13 cellular contexts compared by ENCODE assay signal in the genomic region with DNA sequence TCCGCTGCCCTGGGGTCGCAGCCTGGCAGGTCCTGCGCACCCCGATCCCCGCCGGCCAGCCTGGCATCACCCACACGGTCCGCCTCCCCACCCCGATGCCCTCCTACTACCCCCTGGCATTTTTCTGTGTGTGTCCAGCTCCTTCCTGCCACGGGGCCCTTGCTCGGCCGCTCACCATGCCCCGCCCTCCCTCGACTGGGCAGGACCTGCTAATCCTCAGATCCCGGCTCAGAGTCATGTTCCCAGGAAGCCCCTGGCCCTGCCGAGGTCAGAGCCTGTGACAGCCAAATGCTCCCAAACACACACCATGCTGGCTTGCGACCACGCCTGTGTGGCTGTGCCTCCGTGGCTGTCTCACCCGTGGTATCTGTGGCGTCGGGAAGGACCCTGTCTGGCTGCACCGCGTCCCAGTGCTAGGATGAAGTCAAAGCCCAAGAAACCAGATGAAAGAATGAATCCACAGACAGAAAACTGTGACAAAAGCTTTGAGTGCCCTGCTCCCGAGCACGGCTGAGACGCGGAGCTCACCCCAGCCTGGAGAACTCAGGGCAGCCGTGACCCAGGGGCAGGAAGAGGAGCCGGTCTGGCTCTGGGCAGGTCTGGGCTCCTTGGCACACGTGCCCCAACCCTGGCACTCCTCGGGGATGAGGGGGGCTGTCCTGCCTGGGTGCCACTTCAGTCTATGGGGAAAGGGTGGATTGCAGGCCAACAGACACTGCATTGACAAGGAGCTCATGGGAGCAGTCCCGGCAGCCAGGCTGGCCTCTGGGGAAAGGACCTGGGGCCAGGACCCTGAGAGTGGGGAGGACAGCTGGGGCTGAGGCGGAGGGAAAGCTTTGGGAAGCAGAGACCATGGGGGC. TPM values are rescaled to one million over a fixed set of nuclear protein-coding genes. Genes with fewer than 3 reads are reported as not detected.
DNase-seq lines count a peak whose midpoint lies in the region; ATAC-seq, FAIRE-seq and TF ChIP-seq lines count a peak whose summit lies in the region.
"Had no signal": no experiment of that assay in that cellular context is flagged by ENCODE, and none has a peak within 500 bp of the region (broad histone marks: within the 10 kb centered on the region; RNA-seq: fewer than 3 reads in every experiment).

No MANE protein-coding gene starts in this region.

- DNase-seq in A549 (ENCODE audit: low read depth in 1 of 2, low spot score in 1 of 2) (no peak), NCI-H82 treated with DMSO at 0.1 percent for 48 hours (lab: John Stamatoyannopoulos, UW; ENCODE audit: unreplicated experiment) (peak; percentile 25), GM12878 (ENCODE audit: low read depth, low spot score) (no peak), mesenchymal stem cell (no peak), tibial artery (no peak), sigmoid colon (no peak), nucleus accumbens (lab: John Stamatoyannopoulos, UW) (no peak)
- DNase-seq: activated T-cell treated with anti-CD3 and anti-CD28 coated beads, Interleukin-2, amount 50 U/mL, for 4 hours; DND-41; occipital lobe; spleen had no signal

- H2BK120ac ChIP-seq in mesenchymal stem cell (ENCODE audit: low read depth, low read length), result no peak overlapping the region

- POLR2A ChIA-PET in A549 (lab: Yijun Ruan, JAX), result no interaction called here
- POLR2A ChIA-PET in GM12878 (lab: Charles Lee), result interaction anchor here (1.4 kb wide), 1 partner anchor 30 kb away, joined by 4 read pairs; no protein-coding TSS in a partner anchor

- CTCF ChIA-PET in A549 (lab: Yijun Ruan, JAX), result interaction anchor here (1.1 to 1.7 kb wide), 4 partner anchors 9 to 187 kb away, joined by 3 to 5 read pairs (median 4); no protein-coding TSS in a partner anchor
- CTCF ChIA-PET in GM12878 (lab: Yijun Ruan, JAX), result interaction anchor here (0.5 to 1.2 kb wide), 2 partner anchors 30 to 119 kb away, joined by 3 to 4 read pairs; no protein-coding TSS in a partner anchor

- H3K14ac ChIP-seq in mesenchymal stem cell (ENCODE audit: low read length in 2 of 2), result no peak overlapping the region

- no peak overlapping the region for H3K18ac ChIP-seq in mesenchymal stem cell (ENCODE audit: low read depth in 1 of 2, low read length in 2 of 2)

- TF ChIP-seq POLR2A in A549 (IDR thresholded peaks at IDR 0.05; ENCODE audit: low read length) (no peak), GM12878 (IDR thresholded peaks at IDR 0.05; ENCODE audit: low read depth, low read length) (no peak), sigmoid colon (IDR thresholded peaks at IDR 0.05) (no peak)

- H4K8ac ChIP-seq in mesenchymal stem cell (ENCODE audit: low read length), result no peak overlapping the region

- no peak overlapping the region for H2BK5ac ChIP-seq in mesenchymal stem cell (ENCODE audit: low read depth, low read length, poor library complexity, severe bottlenecking)

- H3K27ac ChIP-seq in A549, result peak overlapping the region; percentile 88 to 91; a peak in 4 of 6 replicates
- H3K27ac ChIP-seq in GM12878 (ENCODE audit: control insufficient read depth, insufficient read depth), result no peak overlapping the region
- no peak overlapping the region for H3K27ac ChIP-seq in mesenchymal stem cell (ENCODE audit: low read length, poor library complexity, severe bottlenecking)
- no peak overlapping the region for H3K27ac ChIP-seq in tibial artery
- H3K27ac ChIP-seq in sigmoid colon, result peak overlapping the region in 1 of 4 donors; percentile 88

- no peaks in the 10 kb centered on the region for H3K9me3 ChIP-seq in A549
- H3K9me3 ChIP-seq in GM12878 (replicated peaks; ENCODE audit: control insufficient read depth, insufficient read depth, low read length), result no peaks in the 10 kb centered on the region
- no peaks in the 10 kb centered on the region for H3K9me3 ChIP-seq in mesenchymal stem cell (ENCODE audit: control insufficient read depth, low read length)
- no peaks in the 10 kb centered on the region for H3K9me3 ChIP-seq in tibial artery
- no peaks in the 10 kb centered on the region for H3K9me3 ChIP-seq in sigmoid colon
- H3K9me3 ChIP-seq: spleen had no signal

- TF ChIP-seq RAD21 in A549 (conservative IDR thresholded peaks at IDR 0.05 in 1 of 2, IDR thresholded peaks at IDR 0.05 in 1 of 2) (no peak), GM12878 (IDR thresholded peaks at IDR 0.05; ENCODE audit: insufficient read depth, low read depth, low read length) (no peak)

- no peak overlapping the region for H2AFZ ChIP-seq in GM12878 (ENCODE audit: control insufficient read depth, low read depth, low read length)
- no peak overlapping the region for H2AFZ ChIP-seq in mesenchymal stem cell (ENCODE audit: low read depth, low read length)

- H4K20me1 ChIP-seq in GM12878 (ENCODE audit: control insufficient read depth, insufficient read depth), result no peaks in the 10 kb centered on the region

- peak overlapping the region; percentile 21 for H4K91ac ChIP-seq in mesenchymal stem cell (ENCODE audit: low read length)

- TF ChIP-seq CTCF in A549 (IDR thresholded peaks at IDR 0.05), result no peak
- no peak for TF ChIP-seq CTCF in GM12878 (IDR thresholded peaks at IDR 0.05 in 2 of 3, conservative IDR thresholded peaks at IDR 0.05 in 1 of 3; ENCODE audit: control insufficient read depth in 2 of 3, extremely low read depth in 1 of 3, insufficient read depth in 1 of 3, low read depth in 3 of 3, low read length in 3 of 3)
- no peak for TF ChIP-seq CTCF in tibial artery (IDR thresholded peaks at IDR 0.05)
- no peak for TF ChIP-seq CTCF in sigmoid colon (IDR thresholded peaks at IDR 0.05)

- no peaks in the 10 kb centered on the region for H3K79me1 ChIP-seq in mesenchymal stem cell (replicated peaks; ENCODE audit: low read length, poor library complexity, severe bottlenecking)

- no peak overlapping the region for H3K23ac ChIP-seq in mesenchymal stem cell (ENCODE audit: low read length in 2 of 2)

- H3K27me3 ChIP-seq in GM12878 (replicated peaks in 1 of 2; ENCODE audit: control insufficient read depth in 2 of 2, insufficient read depth in 2 of 2, low read length in 1 of 2) (no peaks in the 10 kb centered on the region), mesenchymal stem cell (ENCODE audit: control insufficient read depth in 1 of 2, insufficient read depth in 1 of 2, low read length in 2 of 2) (peaks cover 0 to 6% of the 10 kb centered on the region in 2 experiments), tibial artery (peaks cover 0 to 72% of the 10 kb centered on the region in 2 donors), sigmoid colon (no peaks in the 10 kb centered on the region)
- H3K27me3 ChIP-seq: spleen had no signal

- FAIRE-seq in A549 (lab: Jason Lieb, UNC) (no peak), GM12878 (lab: Jason Lieb, UNC) (no peak)

- H2AK5ac ChIP-seq in mesenchymal stem cell (ENCODE audit: low read length, severe bottlenecking), result peak overlapping the region; percentile 51

- H3K36me3 ChIP-seq in GM12878 (ENCODE audit: control insufficient read depth in 2 of 2, insufficient read depth in 2 of 2, low read length in 1 of 2) (no peaks in the 10 kb centered on the region), mesenchymal stem cell (ENCODE audit: control insufficient read depth in 1 of 2, insufficient read depth in 2 of 2, low read depth in 1 of 2, low read length in 2 of 2) (no peaks in the 10 kb centered on the region), tibial artery (no peaks in the 10 kb centered on the region), sigmoid colon (no peaks in the 10 kb centered on the region)
- H3K36me3 ChIP-seq: spleen had no signal

- BruUV-seq in GM12878 (replicated peaks; lab: Mats Ljungman, UMichigan), result no TSS peak

- TF ChIP-seq EP300 in A549 (IDR thresholded peaks at IDR 0.05), result no peak
- TF ChIP-seq EP300 in GM12878 (IDR thresholded peaks at IDR 0.05; ENCODE audit: borderline replicate concordance in 1 of 2, control insufficient read depth in 1 of 2, low read depth in 2 of 2, low read length in 2 of 2), result no peak
- TF ChIP-seq EP300 in sigmoid colon (IDR thresholded peaks at IDR 0.05), result no peak

- 88% methylated on average over 26 of the region's 34 CpGs for WGBS in A549 (ENCODE audit: missing lambda C conversion rate)
- 92% methylated on average over 25 of the region's 34 CpGs for WGBS in GM12878 (ENCODE audit: insufficient coverage, insufficient replicate concordance, low lambda C conversion rate, missing lambda C conversion rate)
- WGBS in mesenchymal stem cell, result 89% methylated on average over 34 of the region's 34 CpGs
- WGBS in sigmoid colon, 2 donors, result 88 to 92% methylated on average over 34 of the region's 34 CpGs

- RAD21 ChIA-PET in GM12878 (lab: Charles Lee; ENCODE audit: unreplicated experiment), result no interaction called here

- H3K4me3 ChIP-seq in A549, result no peak overlapping the region
- no peak overlapping the region for H3K4me3 ChIP-seq in GM12878
- no peak overlapping the region for H3K4me3 ChIP-seq in mesenchymal stem cell (ENCODE audit: insufficient read depth in 1 of 2, low read depth in 1 of 2, low read length in 2 of 2)
- H3K4me3 ChIP-seq in tibial artery, result no peak overlapping the region
- no peak overlapping the region for H3K4me3 ChIP-seq in sigmoid colon
- H3K4me3 ChIP-seq: spleen had no signal

- ATAC-seq in A549, result no peak
- no peak for ATAC-seq in GM12878
- no peak for ATAC-seq in GM18498 (IDR thresholded peaks at IDR 0.05; ENCODE audit: unreplicated experiment)
- ATAC-seq: activated T-cell treated with anti-CD3 and anti-CD28 coated beads, Interleukin-2, amount 50 U/mL, for 4 hours; left lobe of liver had no signal

- H3K4me2 ChIP-seq in A549 (no peak overlapping the region), GM12878 (ENCODE audit: control insufficient read depth, insufficient read depth) (no peak overlapping the region), mesenchymal stem cell (ENCODE audit: low read length, poor library complexity, severe bottlenecking) (no peak overlapping the region)

- H3K79me2 ChIP-seq in GM12878 (ENCODE audit: control insufficient read depth, insufficient read depth, low read length), result no peaks in the 10 kb centered on the region

- SMC1A ChIA-PET in GM12878 (lab: Charles Lee; ENCODE audit: uncharacterized antibody, unreplicated experiment), result no interaction called here

- H3K4me1 ChIP-seq in A549, result peaks cover 42% of the 10 kb centered on the region
- peaks cover 48% of the 10 kb centered on the region for H3K4me1 ChIP-seq in GM12878 (ENCODE audit: control insufficient read depth, insufficient read depth, low read length)
- peaks cover 68% of the 10 kb centered on the region for H3K4me1 ChIP-seq in mesenchymal stem cell (ENCODE audit: control insufficient read depth, insufficient read depth, low read depth, low read length)
- peaks cover 0 to 36% (median 27%) of the 10 kb centered on the region in 4 donors for H3K4me1 ChIP-seq in tibial artery
- peaks cover 0 to 31% (median 25%) of the 10 kb centered on the region in 4 donors for H3K4me1 ChIP-seq in sigmoid colon

- no peak overlapping the region for H3K9ac ChIP-seq in GM12878 (ENCODE audit: control insufficient read depth, insufficient read depth, low read length)
- no peak overlapping the region for H3K9ac ChIP-seq in mesenchymal stem cell (ENCODE audit: low read length)

- H2BK15ac ChIP-seq in mesenchymal stem cell (ENCODE audit: low read depth, poor library complexity, severe bottlenecking), result no peak overlapping the region

- in situ Hi-C loops in GM12878 (cut with MboI), result no loop called here

- H3K4ac ChIP-seq in mesenchymal stem cell (ENCODE audit: low read depth in 1 of 2, low read length in 2 of 2), result no peak overlapping the region

- intact Hi-C loops in GM12878 (cut with micrococcal nuclease; ENCODE audit: unreplicated experiment), result no loop called here
- intact Hi-C loops in tibial artery (cut with DNase I; ENCODE audit: low total_unique reads), result no loop called here
- intact Hi-C loops in sigmoid colon (cut with DNase I), result no loop called here

- no peak overlapping the region for H2BK12ac ChIP-seq in mesenchymal stem cell (ENCODE audit: low read length in 2 of 2)

RNA-seq across cellular contexts. Expression of a gene that starts 20.8 kb away (rescaled TPM):
- polyA plus RNA-seq in A549 (2011; rRNA removed), result 1.3 and 2.1 TPM in 2 replicates
- polyA plus RNA-seq in A549 (2012; cell fraction: cytosol; rRNA removed), result 4.0 and 5.5 TPM in 2 replicates
- polyA plus RNA-seq in A549 (2012; cell fraction: nucleus; rRNA removed), result 14.5 and 19.7 TPM in 2 replicates
- polyA plus RNA-seq in A549 (2017; fragmentation: RNase III; extraction: RNeasy Plus Mini Kit Qiagen cat#74134 plus additional on column Dnase treatment), result 8.1 to 11.2 TPM (median 9.9 TPM) in 3 replicates
- polyA minus RNA-seq in A549 (2011; rRNA and poly(A)+ RNA removed), result 2.5 and 3.5 TPM in 2 replicates
- 46.8 and 53.3 TPM in 2 replicates for total RNA-seq in GM12878 (2013; cell fraction: nucleolus; rRNA removed)
- 11.2 and 16.4 TPM in 2 replicates for total RNA-seq in GM12878 (2014; rRNA removed)
- total RNA-seq in GM12878 (2014; rRNA removed; fragmentation: Illumina TruSeq; extraction: Trizol), result 6.0 and 7.0 TPM in 2 replicates
- total RNA-seq in GM12878 (2021), result 13.3 and 16.1 TPM in 2 replicates
- 2.4 TPM for polyA plus RNA-seq in GM12878 (2011; ENCODE audit: low read depth)
- polyA plus RNA-seq in GM12878 (2011; rRNA removed), result 6.2 and 9.1 TPM in 2 replicates
- 9.4 and 11.8 TPM in 2 replicates for polyA plus RNA-seq in GM12878 (2011; cell fraction: cytosol; rRNA removed)
- 55.2 and 56.1 TPM in 2 replicates for polyA plus RNA-seq in GM12878 (2011; cell fraction: nucleus; rRNA removed)
- 9.1 and 10.6 TPM in 2 replicates for polyA plus RNA-seq in GM12878 (2012)
- 1.6 and 6.3 TPM in 2 replicates for polyA plus RNA-seq in GM12878 (2014; fragmentation: Illumina TruSeq; extraction: Trizol)
- 1 to 10 TPM; 2.1 to 4.7 TPM for polyA plus RNA-seq in GM12878 (2014; fragmentation: Nextera tagmentation; extraction: Ambion mirVana)
- polyA plus RNA-seq in GM12878 (2014; rRNA removed), result 15.0 and 17.6 TPM in 2 replicates
- polyA plus RNA-seq in GM12878 (2016; fragmentation: Nextera tagmentation; extraction: Ambion mirVana), result 10 to 100 TPM; 28.4 to 30.7 TPM
- polyA minus RNA-seq in GM12878 (2011; rRNA and poly(A)+ RNA removed), result 5.0 and 6.0 TPM in 2 replicates
- polyA minus RNA-seq in GM12878 (2011; cell fraction: cytosol; rRNA and poly(A)+ RNA removed), result 6.0 and 8.6 TPM in 2 replicates
- polyA minus RNA-seq in GM12878 (2011; cell fraction: nucleus; rRNA and poly(A)+ RNA removed), result 9.8 and 12.8 TPM in 2 replicates
- not detected for polyA plus RNA-seq in mesenchymal stem cell (2013, experiment 1 of 2)
- polyA plus RNA-seq in mesenchymal stem cell (2013, experiment 2 of 2), result not detected
- total RNA-seq in sigmoid colon, result 10 to 100 TPM in 1 of 4 donors, 1 to 10 TPM in 3; 5.1 to 13.2 (median 6.6) TPM
- polyA plus RNA-seq in sigmoid colon, result 10 to 100 TPM in 1 of 3 donors, 1 to 10 TPM in 2; 3.6 to 26.3 (median 4.2) TPM

Comparison
In these comparisons a context has a peak if more than half of its experiments do, and no peak if none do; other contexts are left out.
1. H3K27ac ChIP-seq: peak in A549 (2 of 2); none in GM12878 (single experiment), mesenchymal stem cell (single experiment) and tibial artery (0 of 2).